In genomic region chr6:47106721-47107197, GRCh38 we compare ENCODE assay signal across 18 cellular contexts.
DNase-seq lines count a peak whose midpoint lies in the region; ATAC-seq lines count a peak whose summit lies in the region.
"Had no signal": no experiment of that assay in that cellular context is flagged by ENCODE, and none has a peak within 500 bp of the region (broad histone marks: within the 10 kb centered on the region; RNA-seq: fewer than 3 reads in every experiment).

No MANE protein-coding gene starts in this region.

- peaks cover 6 to 10% of the 10 kb centered on the region in 2 donors for H3K4me1 ChIP-seq in neuronal stem cell (ENCODE audit: control insufficient read depth in 2 of 2, insufficient read depth in 1 of 2, low read depth in 1 of 2, low read length in 2 of 2)

- H3K14ac ChIP-seq in neuronal stem cell (ENCODE audit: low read length), result no peak overlapping the region

- H3K79me1 ChIP-seq in neuronal stem cell (ENCODE audit: low read depth, low read length), result no peaks in the 10 kb centered on the region

- no peak overlapping the region for H3K9ac ChIP-seq in neuronal stem cell (ENCODE audit: low read depth, low read length, poor library complexity)

- ATAC-seq in HG02973 (IDR thresholded peaks at IDR 0.05; ENCODE audit: unreplicated experiment), result no peak
- no peak for ATAC-seq in GM21381 (IDR thresholded peaks at IDR 0.05; ENCODE audit: unreplicated experiment)
- ATAC-seq: sciatic nerve had no signal

- no peaks in the 10 kb centered on the region for H3K27me3 ChIP-seq in neuronal stem cell (ENCODE audit: control insufficient read depth in 3 of 3, insufficient read depth in 3 of 3, low read depth in 1 of 3, low read length in 3 of 3)

- H2BK5ac ChIP-seq in neuronal stem cell (ENCODE audit: low read length), result no peak overlapping the region

- H3K9me3 ChIP-seq in neuronal stem cell (replicated peaks in 1 of 2; ENCODE audit: control insufficient read depth in 2 of 2, insufficient read depth in 1 of 2, low read depth in 1 of 2, low read length in 2 of 2), result no peaks in the 10 kb centered on the region

- H2AK5ac ChIP-seq in neuronal stem cell (ENCODE audit: low read depth, low read length), result no peak overlapping the region

- no peak overlapping the region for H2BK15ac ChIP-seq in neuronal stem cell (ENCODE audit: low read length)

- no peak overlapping the region for H3K23ac ChIP-seq in neuronal stem cell (ENCODE audit: low read depth, low read length, poor library complexity)

- H3K27ac ChIP-seq in epithelial cell of prostate, result peak overlapping the region; percentile 29
- peak overlapping the region; percentile 8 for H3K27ac ChIP-seq in neuronal stem cell (replicated peaks; ENCODE audit: low read length)
- no peak overlapping the region for H3K27ac ChIP-seq in substantia nigra (ENCODE audit: low read depth, low read length, poor library complexity, severe bottlenecking)
- H3K27ac ChIP-seq: WERI-Rb-1 had no signal

- DNase-seq in ELR (ENCODE audit: low read depth), result peak; percentile 37
- DNase-seq in NCI-H226, result peak; percentile 66
- peak; percentile 56 for DNase-seq in epithelial cell of prostate (ENCODE audit: low read depth, low spot score)
- no peak for DNase-seq in neuronal stem cell (ENCODE audit: low spot score)
- DNase-seq in AG08395 (ENCODE audit: low spot score), result no peak
- no peak for DNase-seq in substantia nigra (lab: John Stamatoyannopoulos, UW)
- DNase-seq: activated CD4-positive, alpha-beta memory T cell treated with anti-CD3 and anti-CD28 coated beads, Interleukin-2, amount 10 ng/mL, durations not matched to agents 7 days and 5 days; activated T-cell treated with anti-CD3 and anti-CD28 coated beads, Interleukin-2, amount 50 U/mL, for 24 hours; CD8-positive, alpha-beta memory T cell; Kasumi-1; midbrain; NCI-H1417; NCI-H2171; stimulated activated CD4-positive, alpha-beta T cell treated with anti-CD3 and anti-CD28 coated beads, Interleukin-2, amount 100 ng/mL, for 24 hours; WERI-Rb-1 had no signal

- H3K4me3 ChIP-seq in neuronal stem cell (ENCODE audit: low read length in 2 of 2), result no peak overlapping the region

- H2AFZ ChIP-seq in neuronal stem cell (ENCODE audit: low read length), result no peak overlapping the region

- no peak overlapping the region for H3K18ac ChIP-seq in neuronal stem cell (ENCODE audit: low read length)

- no peak overlapping the region for H4K91ac ChIP-seq in neuronal stem cell (ENCODE audit: low read depth, low read length, poor library complexity)

- H3K36me3 ChIP-seq in neuronal stem cell (replicated peaks in 1 of 2; ENCODE audit: control insufficient read depth in 2 of 2, insufficient read depth in 2 of 2, low read length in 2 of 2), result no peaks in the 10 kb centered on the region
- H3K36me3 ChIP-seq: WERI-Rb-1 had no signal

- no peak overlapping the region for H3K4ac ChIP-seq in neuronal stem cell (ENCODE audit: low read length)

- H3K4me2 ChIP-seq in neuronal stem cell (ENCODE audit: insufficient read depth, low read length, poor library complexity, severe bottlenecking), result no peak overlapping the region

- no CpG with 5 or more reads among the region's 3 CpGs for WGBS in neuronal stem cell (ENCODE audit: extremely low coverage in 2 of 2, insufficient read length in 2 of 2, insufficient replicate concordance in 1 of 2), 2 donors

- no peak overlapping the region for H2BK12ac ChIP-seq in neuronal stem cell (ENCODE audit: low read length)

- no peak overlapping the region for H2BK120ac ChIP-seq in neuronal stem cell (ENCODE audit: low read depth, low read length)

- no peak overlapping the region for H4K8ac ChIP-seq in neuronal stem cell (ENCODE audit: low read depth, low read length)

Comparison
In these comparisons a context has a peak if more than half of its experiments do, and no peak if none do; other contexts are left out.
1. DNase-seq: peak in ELR (single experiment), NCI-H226 (single experiment) and epithelial cell of prostate (single experiment); none in neuronal stem cell (single experiment), AG08395 (single experiment) and substantia nigra (0 of 49).